ENCODE assay signal across 19 cellular contexts in genomic region chr7:25850730-25851129, GRCh38.
DNase-seq lines count a peak whose midpoint lies in the region; ATAC-seq, FAIRE-seq and TF ChIP-seq lines count a peak whose summit lies in the region.
"Had no signal": no experiment of that assay in that cellular context is flagged by ENCODE, and none has a peak within 500 bp of the region (broad histone marks: within the 10 kb centered on the region; RNA-seq: fewer than 3 reads in every experiment).

No MANE protein-coding gene starts in this region.

- peaks cover 0 to 6% (median 0%) of the 10 kb centered on the region in 3 donors for H3K9me3 Mint-ChIP-seq in IgD-negative memory B cell
- no peaks in the 10 kb centered on the region for H3K9me3 Mint-ChIP-seq in astrocyte (ENCODE audit: unreplicated experiment)
- H3K9me3 Mint-ChIP-seq in nephron = no peaks in the 10 kb centered on the region
- H3K9me3 Mint-ChIP-seq in activated naive CD4-positive, alpha-beta T cell treated with anti-CD3 and anti-CD28 coated beads, Interleukin-2, amount 10 ng/mL, durations not matched to agents 7 days and 5 days = peaks cover 4% of the 10 kb centered on the region
- peaks cover 0 to 10% (median 1%) of the 10 kb centered on the region in 11 donors for H3K9me3 Mint-ChIP-seq in naive thymus-derived CD4-positive, alpha-beta T cell
- H3K9me3 Mint-ChIP-seq: activated naive CD4-positive, alpha-beta T cell treated with anti-CD3 and anti-CD28 coated beads, Interleukin-2, amount 50 U/mL, for 24 hours; HFFc6; memory B cell had no signal

- no peak for FAIRE-seq in astrocyte (lab: Jason Lieb, UNC)
- FAIRE-seq: HTR-8/SVneo had no signal

- ATAC-seq in naive thymus-derived CD4-positive, alpha-beta T cell = no peak

- no peak for TF ChIP-seq POLR2A in prostate gland (IDR thresholded peaks at IDR 0.05)

- DNase-seq in astrocyte (ENCODE audit: low read depth) (no peak), prostate gland (ENCODE audit: low spot score) (no peak), kidney tubule cell (ENCODE audit: low spot score) (no peak)
- DNase-seq in activated naive CD4-positive, alpha-beta T cell treated with anti-CD3 and anti-CD28 coated beads, Interleukin-2, amount 10 ng/mL, durations not matched to agents 7 days and 5 days = no peak
- DNase-seq in naive thymus-derived CD4-positive, alpha-beta T cell = no peak
- DNase-seq: activated T-cell treated with anti-CD3 and anti-CD28 coated beads for 4 hours, Calu3, HFFc6, NCI-H146, RPMI8226, SW 1271 had no signal

- TF ChIP-seq CTCF in astrocyte (IDR thresholded peaks at IDR 0.05; ENCODE audit: insufficient read depth, low read depth, low read length) (no peak), nephron (IDR thresholded peaks at IDR 0.05; ENCODE audit: unreplicated experiment in 3 of 3) (no peak), prostate gland (IDR thresholded peaks at IDR 0.05) (no peak)

- no peaks in the 10 kb centered on the region for H3K36me3 Mint-ChIP-seq in IgD-negative memory B cell
- H3K36me3 Mint-ChIP-seq in astrocyte (ENCODE audit: low read depth, unreplicated experiment) = no peaks in the 10 kb centered on the region
- H3K36me3 Mint-ChIP-seq in nephron (ENCODE audit: low read depth) = no peaks in the 10 kb centered on the region
- H3K36me3 Mint-ChIP-seq in activated naive CD4-positive, alpha-beta T cell treated with anti-CD3 and anti-CD28 coated beads, Interleukin-2, amount 10 ng/mL, durations not matched to agents 7 days and 5 days = peaks cover 9% of the 10 kb centered on the region
- H3K36me3 Mint-ChIP-seq in naive thymus-derived CD4-positive, alpha-beta T cell = no peaks in the 10 kb centered on the region
- H3K36me3 Mint-ChIP-seq: activated naive CD4-positive, alpha-beta T cell treated with anti-CD3 and anti-CD28 coated beads, Interleukin-2, amount 50 U/mL, for 24 hours; memory B cell had no signal

- POLR2A ChIA-PET in naive thymus-derived CD4-positive, alpha-beta T cell (lab: Charles Lee) = no interaction called here

- H2AFZ ChIP-seq in astrocyte (ENCODE audit: low read depth, low read length) = no peak overlapping the region

- CTCF ChIA-PET in activated naive CD4-positive, alpha-beta T cell treated with anti-CD3 and anti-CD28 coated beads, Interleukin-2, amount 10 ng/mL, durations not matched to agents 7 days and 5 days (lab: Charles Lee) = interaction anchor here (0.6 to 1.8 kb wide), 7 partner anchors 11 to 595 kb away, joined by 3 to 14 read pairs (median 5); no protein-coding TSS in a partner anchor
- CTCF ChIA-PET in naive thymus-derived CD4-positive, alpha-beta T cell (lab: Charles Lee) = no interaction called here

- intact Hi-C loops in prostate gland (cut with DNase I) = loop anchor here (2.0 to 5.0 kb wide), 3 partner anchors 284 to 593 kb away; no protein-coding TSS in a partner anchor
- intact Hi-C loops in naive thymus-derived CD4-positive, alpha-beta T cell (cut with micrococcal nuclease) = loop anchor here (1.0 to 10.0 kb wide), 6 partner anchors 233 to 1276 kb away; partner anchors contain the start of genes CYCS (in 1 of the 2) and PALS2 (in 1 of the 2)

- H3K9ac ChIP-seq in astrocyte (ENCODE audit: low read length) = no peak overlapping the region
- peak overlapping the region in 2 of 5 donors; percentile 35 to 71 for H3K9ac ChIP-seq in subcutaneous abdominal adipose tissue (ENCODE audit: low read length in 5 of 5)

- H3K27ac Mint-ChIP-seq in IgD-negative memory B cell = peak overlapping the region in 2 of 3 donors; percentile 93 to 97
- peak overlapping the region; percentile 99 for H3K27ac Mint-ChIP-seq in astrocyte (ENCODE audit: unreplicated experiment)
- H3K27ac Mint-ChIP-seq in nephron = peak overlapping the region; percentile 92 to 98 (median 98)
- H3K27ac Mint-ChIP-seq in activated naive CD4-positive, alpha-beta T cell treated with anti-CD3 and anti-CD28 coated beads, Interleukin-2, amount 10 ng/mL, durations not matched to agents 7 days and 5 days = no peak overlapping the region
- no peak overlapping the region for H3K27ac Mint-ChIP-seq in naive thymus-derived CD4-positive, alpha-beta T cell
- H3K27ac Mint-ChIP-seq: activated naive CD4-positive, alpha-beta T cell treated with anti-CD3 and anti-CD28 coated beads, Interleukin-2, amount 50 U/mL, for 24 hours had no signal

- H3K4me1 Mint-ChIP-seq in IgD-negative memory B cell = peaks cover 7 to 14% (median 8%) of the 10 kb centered on the region in 3 donors
- peaks cover 65% of the 10 kb centered on the region for H3K4me1 Mint-ChIP-seq in astrocyte (ENCODE audit: low read depth, unreplicated experiment)
- H3K4me1 Mint-ChIP-seq in nephron = peaks cover 82% of the 10 kb centered on the region
- H3K4me1 Mint-ChIP-seq in activated naive CD4-positive, alpha-beta T cell treated with anti-CD3 and anti-CD28 coated beads, Interleukin-2, amount 10 ng/mL, durations not matched to agents 7 days and 5 days = peaks cover 26% of the 10 kb centered on the region
- peaks cover 4 to 27% (median 19%) of the 10 kb centered on the region in 7 donors for H3K4me1 Mint-ChIP-seq in naive thymus-derived CD4-positive, alpha-beta T cell

- 56% methylated on average over 8 of the region's 8 CpGs for whole genome bisulfite sequencing in prostate gland

- peaks cover 37% of the 10 kb centered on the region for H3K4me1 ChIP-seq in astrocyte (ENCODE audit: insufficient read depth, low read length)
- H3K4me1 ChIP-seq in subcutaneous abdominal adipose tissue (ENCODE audit: control insufficient read depth in 5 of 5, insufficient read depth in 5 of 5, low read length in 5 of 5) = peaks cover 10 to 84% (median 79%) of the 10 kb centered on the region in 5 donors
- peaks cover 14% of the 10 kb centered on the region for H3K4me1 ChIP-seq in prostate gland (replicated peaks)
- peaks cover 0 to 8% of the 10 kb centered on the region in 2 donors for H3K4me1 ChIP-seq in naive thymus-derived CD4-positive, alpha-beta T cell (ENCODE audit: control insufficient read depth in 2 of 2, insufficient read depth in 2 of 2, low read length in 2 of 2)

- no peaks in the 10 kb centered on the region for H3K9me3 ChIP-seq in astrocyte (ENCODE audit: insufficient read depth, low read depth, low read length)
- no peaks in the 10 kb centered on the region for H3K9me3 ChIP-seq in subcutaneous abdominal adipose tissue (ENCODE audit: control insufficient read depth in 5 of 5, low read length in 5 of 5)
- no peaks in the 10 kb centered on the region for H3K9me3 ChIP-seq in prostate gland
- no peaks in the 10 kb centered on the region for H3K9me3 ChIP-seq in naive thymus-derived CD4-positive, alpha-beta T cell (ENCODE audit: control insufficient read depth in 2 of 3, low read length in 3 of 3)
- H3K9me3 ChIP-seq: breast epithelium had no signal

- no peaks in the 10 kb centered on the region for H3K79me2 ChIP-seq in astrocyte (ENCODE audit: insufficient read depth, low read length)

- H4K20me1 ChIP-seq in astrocyte (ENCODE audit: insufficient read depth, low read length) = no peaks in the 10 kb centered on the region

- no peak overlapping the region for H3K4me3 ChIP-seq in astrocyte (ENCODE audit: insufficient read depth, low read depth, low read length)
- H3K4me3 ChIP-seq in subcutaneous abdominal adipose tissue (ENCODE audit: low read depth in 1 of 5, low read length in 5 of 5) = no peak overlapping the region
- H3K4me3 ChIP-seq in prostate gland = no peak overlapping the region
- H3K4me3 ChIP-seq in naive thymus-derived CD4-positive, alpha-beta T cell (ENCODE audit: low read length) = no peak overlapping the region
- H3K4me3 ChIP-seq: breast epithelium had no signal

- no peaks in the 10 kb centered on the region for H3K36me3 ChIP-seq in astrocyte (ENCODE audit: insufficient read depth, low read length)
- H3K36me3 ChIP-seq in subcutaneous abdominal adipose tissue (ENCODE audit: control insufficient read depth in 5 of 5, insufficient read depth in 5 of 5, low read length in 5 of 5) = no peaks in the 10 kb centered on the region
- H3K36me3 ChIP-seq in prostate gland = no peaks in the 10 kb centered on the region
- H3K36me3 ChIP-seq in naive thymus-derived CD4-positive, alpha-beta T cell (ENCODE audit: control insufficient read depth in 2 of 3, insufficient read depth in 3 of 3, low read length in 3 of 3) = no peaks in the 10 kb centered on the region
- H3K36me3 ChIP-seq: breast epithelium, neutrophil had no signal

- H3K27me3 ChIP-seq in astrocyte (ENCODE audit: insufficient read depth, low read length) = peaks cover 25% of the 10 kb centered on the region
- peaks cover 0 to 10% (median 8%) of the 10 kb centered on the region in 5 donors for H3K27me3 ChIP-seq in subcutaneous abdominal adipose tissue (ENCODE audit: control insufficient read depth in 5 of 5, insufficient read depth in 4 of 5, low read length in 5 of 5)
- peaks cover 13% of the 10 kb centered on the region for H3K27me3 ChIP-seq in prostate gland (replicated peaks; ENCODE audit: insufficient read depth)
- peaks cover 24 to 41% of the 10 kb centered on the region in 2 donors for H3K27me3 ChIP-seq in naive thymus-derived CD4-positive, alpha-beta T cell (ENCODE audit: control insufficient read depth in 2 of 2, insufficient read depth in 2 of 2, low read length in 2 of 2)

- H3K27me3 Mint-ChIP-seq in IgD-negative memory B cell (peaks cover 46% of the 10 kb centered on the region), astrocyte (ENCODE audit: low read depth, unreplicated experiment) (no peaks in the 10 kb centered on the region), nephron (ENCODE audit: low read depth) (no peaks in the 10 kb centered on the region)
- peaks cover 64% of the 10 kb centered on the region for H3K27me3 Mint-ChIP-seq in activated naive CD4-positive, alpha-beta T cell treated with anti-CD3 and anti-CD28 coated beads, Interleukin-2, amount 10 ng/mL, durations not matched to agents 7 days and 5 days
- peaks cover 46 to 64% (median 62%) of the 10 kb centered on the region in 5 donors for H3K27me3 Mint-ChIP-seq in naive thymus-derived CD4-positive, alpha-beta T cell

- H3K27ac ChIP-seq in astrocyte (ENCODE audit: low read depth, low read length) (no peak overlapping the region), subcutaneous abdominal adipose tissue (ENCODE audit: low read depth, low read length) (peak overlapping the region; percentile 97), prostate gland (no peak overlapping the region)
- H3K27ac ChIP-seq in naive thymus-derived CD4-positive, alpha-beta T cell (ENCODE audit: low read depth, low read length) = no peak overlapping the region
- H3K27ac ChIP-seq: neutrophil had no signal

- no peak overlapping the region for H3K4me2 ChIP-seq in astrocyte (ENCODE audit: low read length)

- H3K4me3 Mint-ChIP-seq in IgD-negative memory B cell = peak overlapping the region in 1 of 4 donors; percentile 85
- H3K4me3 Mint-ChIP-seq in astrocyte (ENCODE audit: unreplicated experiment) = no peak overlapping the region
- H3K4me3 Mint-ChIP-seq in nephron = no peak overlapping the region
- H3K4me3 Mint-ChIP-seq in activated naive CD4-positive, alpha-beta T cell treated with anti-CD3 and anti-CD28 coated beads, Interleukin-2, amount 10 ng/mL, durations not matched to agents 7 days and 5 days = no peak overlapping the region
- H3K4me3 Mint-ChIP-seq in naive thymus-derived CD4-positive, alpha-beta T cell = no peak overlapping the region
- H3K4me3 Mint-ChIP-seq: memory B cell had no signal

Comparison
In these comparisons a context has a peak if more than half of its experiments do, and no peak if none do; other contexts are left out.
1. H3K27ac Mint-ChIP-seq: peak in IgD-negative memory B cell (2 of 3), astrocyte (single experiment) and nephron (3 of 3); none in activated naive CD4-positive, alpha-beta T cell treated with anti-CD3 and anti-CD28 coated beads, Interleukin-2, amount 10 ng/mL, durations not matched to agents 7 days and 5 days (single experiment) and naive thymus-derived CD4-positive, alpha-beta T cell (0 of 9).